24 cellular contexts compared by ENCODE assay signal in the genomic region with DNA sequence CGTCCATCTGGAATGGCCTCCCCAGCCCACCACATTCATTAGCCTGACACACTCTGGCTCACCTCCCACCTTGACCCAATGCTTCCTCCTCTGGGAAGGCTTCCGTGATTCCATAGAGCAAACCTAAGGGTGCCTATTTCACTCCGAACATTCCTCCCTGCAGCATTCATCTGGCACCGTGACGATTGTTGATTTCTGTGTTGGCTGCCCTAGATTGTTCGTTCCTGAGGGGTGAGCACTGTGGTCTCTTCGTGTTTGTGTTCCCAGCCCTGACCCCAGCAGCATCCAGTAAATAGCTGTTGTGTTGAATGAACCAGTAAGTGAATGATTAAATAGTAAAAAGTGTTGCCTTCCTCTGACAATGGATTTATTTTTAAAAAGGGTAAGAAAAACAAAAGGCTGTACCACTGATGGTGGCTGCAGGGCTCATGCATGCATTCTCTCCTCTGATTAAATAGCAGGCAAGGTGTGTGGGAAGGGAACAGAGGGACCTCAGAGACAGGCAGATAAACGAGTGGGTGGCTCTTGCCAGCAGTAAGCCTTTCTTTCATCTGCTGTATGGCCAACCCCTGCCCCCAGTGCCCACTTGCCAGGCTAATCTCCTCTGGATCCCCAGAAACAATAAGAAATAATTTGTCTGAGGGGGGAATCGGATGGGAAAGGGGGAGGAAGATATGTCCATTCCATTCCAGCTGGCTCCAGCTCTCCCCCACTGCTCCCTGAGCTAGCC.
"Had no signal": no experiment of that assay in that cellular context is flagged by ENCODE, and none has a peak within 500 bp of the region (broad histone marks: within the 10 kb centered on the region; RNA-seq: fewer than 3 reads in every experiment).

No MANE protein-coding gene starts in this region.

- H3K4me1 ChIP-seq: heart right ventricle, left lung, spleen, testis, transverse colon had no signal

- DNase-seq: activated CD4-positive, alpha-beta T cell treated with anti-CD3 and anti-CD28 coated beads for 4 hours; activated CD4-positive, alpha-beta T cell treated with anti-CD3 and anti-CD28 coated beads, Interleukin-2, amount 50 U/mL, for 4 hours; activated naive CD4-positive, alpha-beta T cell; activated T-cell treated with anti-CD3 and anti-CD28 coated beads for 4 hours; activated T-cell treated with anti-CD3 and anti-CD28 coated beads, Interleukin-2, amount 50 U/mL, for 72 hours; aorta; endodermal cell; foreskin melanocyte; heart right ventricle; kidney glomerular epithelial cell; left lung; mucosa of descending colon; right cardiac atrium; spleen; stimulated activated naive CD4-positive, alpha-beta T cell; T-helper 9 cell; testis; transverse colon had no signal

- H3K36me3 ChIP-seq: cardiac muscle cell, heart right ventricle, left lung, spleen, transverse colon had no signal

- H3K27me3 ChIP-seq: testis had no signal

- ATAC-seq: activated naive CD4-positive, alpha-beta T cell treated with anti-CD3 and anti-CD28 coated beads, Interleukin-2, amount 50 U/mL, for 72 hours; activated T-cell treated with anti-CD3 and anti-CD28 coated beads, Interleukin-2, amount 50 U/mL, for 72 hours; esophagus mucosa; heart right ventricle; left lung; mucosa of descending colon; natural killer cell treated with Interleukin-12 subunit alpha and Interleukin-12 subunit beta and Interleukin-15 and Interleukin-18, amount 100 ng/mL, for 72 hours; right cardiac atrium had no signal

- H3K9me3 ChIP-seq: left lung, mucosa of descending colon, testis, transverse colon had no signal

- H3K4me3 ChIP-seq: cardiac muscle cell, heart right ventricle, left lung, lung, mucosa of descending colon, spleen, testis, transverse colon had no signal

- H3K27ac ChIP-seq: cardiac muscle cell, heart right ventricle, left lung, spleen, testis, transverse colon, VCaP had no signal
